8 cellular contexts compared by ENCODE assay signal in the genomic region with DNA sequence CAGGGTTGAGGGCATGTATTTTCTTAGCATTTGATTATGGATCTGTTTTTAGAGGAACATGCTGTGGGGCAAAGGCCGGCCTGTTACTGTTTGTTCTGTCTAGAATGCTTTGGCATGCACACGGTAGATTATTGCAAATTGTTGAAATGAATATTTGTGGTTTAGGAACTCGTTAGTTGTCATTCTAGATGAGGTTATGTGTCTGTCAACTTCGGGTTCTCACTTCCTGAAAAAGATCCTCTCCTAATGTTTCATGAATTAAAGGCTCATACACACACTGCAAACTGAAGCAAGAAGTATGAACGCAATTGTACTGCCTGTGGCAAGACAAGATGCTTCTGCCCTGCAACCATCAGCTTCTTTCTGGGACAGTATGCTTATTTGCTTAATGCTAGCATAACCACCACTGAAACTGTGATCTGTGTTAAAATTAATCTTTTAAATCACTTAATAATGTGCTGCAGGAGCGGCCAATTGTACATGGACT.
DNase-seq lines count a peak whose midpoint lies in the region; ATAC-seq and TF ChIP-seq lines count a peak whose summit lies in the region.

No MANE protein-coding gene starts in this region.

- H3K4me3 Mint-ChIP-seq in stimulated activated memory B cell treated with anti-CD40 and anti-IgM and Interleukin-4, amounts not matched to agents 10 μg/mL and 1 μg/mL and 100 μg/mL, for 72 hours, result peak overlapping the region; percentile 58

- no peaks in the 10 kb centered on the region for H3K27me3 Mint-ChIP-seq in stimulated activated memory B cell treated with anti-CD40 and anti-IgM and Interleukin-4, amounts not matched to agents 10 μg/mL and 1 μg/mL and 100 μg/mL, for 72 hours

- peak; percentile 34 for DNase-seq in amniotic epithelial cell (ENCODE audit: low read depth)
- no peak for DNase-seq in hypothalamus (lab: John Stamatoyannopoulos, UW)
- DNase-seq in activated CD8-positive, alpha-beta memory T cell treated with anti-CD3 and anti-CD28 coated beads for 24 hours, result no peak
- DNase-seq in NCI-H1930 (lab: John Stamatoyannopoulos, UW), result no peak

- peak overlapping the region; percentile 35 for H3K27ac ChIP-seq in 22Rv1

- H3K4me1 Mint-ChIP-seq in stimulated activated memory B cell treated with anti-CD40 and anti-IgM and Interleukin-4, amounts not matched to agents 10 μg/mL and 1 μg/mL and 100 μg/mL, for 72 hours, result peaks cover 61% of the 10 kb centered on the region

- H3K27ac Mint-ChIP-seq in stimulated activated memory B cell treated with anti-CD40 and anti-IgM and Interleukin-4, amounts not matched to agents 10 μg/mL and 1 μg/mL and 100 μg/mL, for 72 hours, result peak overlapping the region; percentile 77

- ATAC-seq in GM19397 (IDR thresholded peaks at IDR 0.05; ENCODE audit: unreplicated experiment) (peak; percentile 78), HG03378 (IDR thresholded peaks at IDR 0.05; ENCODE audit: unreplicated experiment) (peak; percentile 80)
- peak; percentile 89 for ATAC-seq in stimulated activated memory B cell treated with anti-CD40 and anti-IgM and Interleukin-4, amounts not matched to agents 10 μg/mL and 1 μg/mL and 100 μg/mL, for 72 hours

- H3K9me3 Mint-ChIP-seq in stimulated activated memory B cell treated with anti-CD40 and anti-IgM and Interleukin-4, amounts not matched to agents 10 μg/mL and 1 μg/mL and 100 μg/mL, for 72 hours, result peaks cover 6% of the 10 kb centered on the region

- no peak for TF ChIP-seq CTCF in 22Rv1 (IDR thresholded peaks at IDR 0.05)

- H3K36me3 Mint-ChIP-seq in stimulated activated memory B cell treated with anti-CD40 and anti-IgM and Interleukin-4, amounts not matched to agents 10 μg/mL and 1 μg/mL and 100 μg/mL, for 72 hours, result no peaks in the 10 kb centered on the region
